Comparison of ENCODE assay signal across 11 cellular contexts in the genomic region with DNA sequence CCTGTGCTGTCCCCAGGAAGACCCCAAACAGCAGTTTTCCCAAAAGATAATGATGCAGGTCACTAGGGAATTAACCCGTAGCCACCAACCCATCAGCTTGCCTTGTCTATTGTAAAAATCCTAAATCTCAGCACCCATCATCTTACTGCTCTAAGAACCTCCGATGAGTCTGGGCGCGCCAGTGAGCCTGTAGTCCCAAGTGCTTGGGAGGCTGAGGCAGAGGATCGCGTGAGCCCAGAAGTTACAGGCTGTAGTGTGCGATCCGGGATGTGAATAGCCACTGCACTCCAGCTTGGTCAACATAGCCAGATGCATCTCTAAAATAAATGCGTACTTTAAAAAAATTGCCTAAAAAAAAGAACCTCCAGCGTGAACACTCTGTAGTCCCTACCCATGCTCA. TPM values are rescaled to one million over a fixed set of nuclear protein-coding genes. Genes with fewer than 3 reads are reported as not detected.
DNase-seq lines count a peak whose midpoint lies in the region; ATAC-seq, FAIRE-seq and TF ChIP-seq lines count a peak whose summit lies in the region.
"Had no signal": no experiment of that assay in that cellular context is flagged by ENCODE, and none has a peak within 500 bp of the region (broad histone marks: within the 10 kb centered on the region; RNA-seq: fewer than 3 reads in every experiment).

No MANE protein-coding gene starts in this region.

- peak overlapping the region; percentile 99 for H3K4me2 ChIP-seq in parathyroid adenoma (ENCODE audit: low read length)

- peak overlapping the region; percentile 92 for H2AFZ ChIP-seq in parathyroid adenoma

- no peaks in the 10 kb centered on the region for H3K27me3 ChIP-seq in Caco-2 (replicated peaks; ENCODE audit: control insufficient read depth, insufficient read depth, low read length)
- no peaks in the 10 kb centered on the region for H3K27me3 ChIP-seq in right cardiac atrium (ENCODE audit: control insufficient read depth, insufficient read depth)
- H3K27me3 ChIP-seq in parathyroid adenoma (ENCODE audit: control insufficient read depth, insufficient read depth, low read length): no peaks in the 10 kb centered on the region
- no peaks in the 10 kb centered on the region for H3K27me3 ChIP-seq in small intestine (ENCODE audit: control insufficient read depth in 2 of 2, insufficient read depth in 2 of 2, low read length in 2 of 2)

- peaks cover 9% of the 10 kb centered on the region for H3K4me1 Mint-ChIP-seq in Caco-2 (ENCODE audit: low read depth, unreplicated experiment)
- peaks cover 5% of the 10 kb centered on the region for H3K4me1 Mint-ChIP-seq in activated CD4-positive, alpha-beta memory T cell treated with anti-CD3 and anti-CD28 coated beads for 36 hours (ENCODE audit: low read depth)

- H3K27ac ChIP-seq in right cardiac atrium (ENCODE audit: low read length): no peak overlapping the region
- peak overlapping the region; percentile 75 for H3K27ac ChIP-seq in parathyroid adenoma
- no peak overlapping the region for H3K27ac ChIP-seq in small intestine (ENCODE audit: low read depth in 1 of 2, low read length in 1 of 2)

- POLR2A ChIA-PET in Caco-2 (lab: Charles Lee): interaction anchor here (0.6 kb wide), 1 partner anchor 211 kb away, joined by 3 read pairs; no protein-coding TSS in a partner anchor
- POLR2A ChIA-PET in activated CD4-positive, alpha-beta memory T cell treated with anti-CD3 and anti-CD28 coated beads for 36 hours (lab: Charles Lee): no interaction called here

- peak overlapping the region; percentile 78 for H3K4me3 Mint-ChIP-seq in Caco-2 (ENCODE audit: unreplicated experiment)
- H3K4me3 Mint-ChIP-seq in activated CD4-positive, alpha-beta memory T cell treated with anti-CD3 and anti-CD28 coated beads for 36 hours: peak overlapping the region; percentile 49

- peaks cover 7% of the 10 kb centered on the region for H3K36me3 Mint-ChIP-seq in Caco-2 (ENCODE audit: insufficient read depth, unreplicated experiment)
- H3K36me3 Mint-ChIP-seq in activated CD4-positive, alpha-beta memory T cell treated with anti-CD3 and anti-CD28 coated beads for 36 hours: no peaks in the 10 kb centered on the region

- CTCF ChIA-PET in Caco-2 (lab: Charles Lee): interaction anchor here (1.1 to 1.6 kb wide), 2 partner anchors 31 to 47 kb away, joined by 4 to 5 read pairs; no protein-coding TSS in a partner anchor
- CTCF ChIA-PET in activated CD4-positive, alpha-beta memory T cell treated with anti-CD3 and anti-CD28 coated beads for 36 hours (lab: Charles Lee): no interaction called here

- peak in 1 of 2 experiments; percentile 6 for DNase-seq in Caco-2
- DNase-seq in activated CD4-positive, alpha-beta memory T cell treated with anti-CD3 and anti-CD28 coated beads for 36 hours: no peak
- peak in 1 of 3 donors; percentile 36 for DNase-seq in right cardiac atrium
- DNase-seq in EL: no peak
- DNase-seq in small intestine: no peak
- no peak for DNase-seq in activated CD4-positive, CD25-positive, alpha-beta regulatory T cell (lab: John Stamatoyannopoulos, UW)
- no peak for DNase-seq in NCI-H69 (lab: John Stamatoyannopoulos, UW)
- DNase-seq: NCI-H774; stimulated activated CD4-positive, alpha-beta T cell treated with anti-CD3 and anti-CD28 coated beads, Interleukin-12 subunit alpha, Interleukin-12 subunit beta, amount 100 ng/mL, for 4 hours; T-helper 9 cell had no signal

- peak; percentile 6 to 33 for ATAC-seq in right cardiac atrium

- TF ChIP-seq CTCF in Caco-2 (IDR thresholded peaks at IDR 0.05; ENCODE audit: insufficient read depth in 1 of 2, low read depth in 1 of 2, low read length in 1 of 2, severe bottlenecking in 1 of 2, unreplicated experiment in 1 of 2) (no peak), parathyroid adenoma (IDR thresholded peaks at IDR 0.05) (no peak)

- H3K79me2 ChIP-seq in parathyroid adenoma: peaks cover 9% of the 10 kb centered on the region

- 78% methylated on average over 10 of the region's 10 CpGs for WGBS in right cardiac atrium
- 88 to 96% (median 93%) methylated on average over 10 of the region's 10 CpGs for WGBS in small intestine, 3 donors

- no peaks in the 10 kb centered on the region for H3K9me3 ChIP-seq in Caco-2
- no peaks in the 10 kb centered on the region for H3K9me3 ChIP-seq in right cardiac atrium (ENCODE audit: control insufficient read depth, low read length)
- no peaks in the 10 kb centered on the region for H3K9me3 ChIP-seq in parathyroid adenoma (ENCODE audit: control insufficient read depth, low read length)
- H3K9me3 ChIP-seq in small intestine (ENCODE audit: control insufficient read depth, low read depth): no peaks in the 10 kb centered on the region

- no peaks in the 10 kb centered on the region for H3K36me3 ChIP-seq in Caco-2 (ENCODE audit: control insufficient read depth, insufficient read depth, low read length)
- H3K36me3 ChIP-seq in parathyroid adenoma (ENCODE audit: control insufficient read depth, insufficient read depth, low read length): no peaks in the 10 kb centered on the region
- H3K36me3 ChIP-seq in small intestine (ENCODE audit: control insufficient read depth in 2 of 2, insufficient read depth in 2 of 2, low read length in 2 of 2): no peaks in the 10 kb centered on the region

- peak overlapping the region; percentile 40 for H3K27ac Mint-ChIP-seq in Caco-2 (ENCODE audit: unreplicated experiment)
- no peak overlapping the region for H3K27ac Mint-ChIP-seq in activated CD4-positive, alpha-beta memory T cell treated with anti-CD3 and anti-CD28 coated beads for 36 hours

- no peaks in the 10 kb centered on the region for H3K9me3 Mint-ChIP-seq in Caco-2 (ENCODE audit: unreplicated experiment)
- H3K9me3 Mint-ChIP-seq in activated CD4-positive, alpha-beta memory T cell treated with anti-CD3 and anti-CD28 coated beads for 36 hours: no peaks in the 10 kb centered on the region

- no TSS peak for BruUV-seq in Caco-2 (replicated peaks; lab: Mats Ljungman, UMichigan)

- no peak for FAIRE-seq in small intestine (lab: Jason Lieb, UNC)

- intact Hi-C loops in Caco-2 (cut with micrococcal nuclease; ENCODE audit: unreplicated experiment): no loop called here
- intact Hi-C loops in activated CD4-positive, alpha-beta memory T cell treated with anti-CD3 and anti-CD28 coated beads for 36 hours (cut with micrococcal nuclease): no loop called here
- intact Hi-C loops in right cardiac atrium (cut with DNase I): no loop called here

- H3K9ac ChIP-seq in parathyroid adenoma: peak overlapping the region; percentile 79

- H3K27me3 Mint-ChIP-seq in Caco-2 (ENCODE audit: insufficient read depth, unreplicated experiment): no peaks in the 10 kb centered on the region
- peaks cover 17% of the 10 kb centered on the region for H3K27me3 Mint-ChIP-seq in activated CD4-positive, alpha-beta memory T cell treated with anti-CD3 and anti-CD28 coated beads for 36 hours

- H3K4me3 ChIP-seq in Caco-2 (ENCODE audit: low read depth, low read length) (peak overlapping the region; percentile 50), right cardiac atrium (ENCODE audit: low read length) (peak overlapping the region; percentile 32), parathyroid adenoma (ENCODE audit: low read depth, low read length) (peak overlapping the region; percentile 64), small intestine (ENCODE audit: low read depth in 1 of 2, low read length in 2 of 2) (no peak overlapping the region)

- H3K4me1 ChIP-seq in Caco-2 (peaks cover 6% of the 10 kb centered on the region; the same call in 1 of the 2 replicates), right cardiac atrium (ENCODE audit: control insufficient read depth, insufficient read depth, low read length) (no peaks in the 10 kb centered on the region), parathyroid adenoma (no peaks in the 10 kb centered on the region), small intestine (ENCODE audit: control insufficient read depth in 2 of 2, insufficient read depth in 1 of 2, low read depth in 1 of 2, low read length in 1 of 2) (no peaks in the 10 kb centered on the region)

RNA-seq across cellular contexts. Expression of a gene that starts 1.0 kb away (rescaled TPM):
- total RNA-seq in Caco-2 (2022) (6.4 and 8.6 TPM in 2 replicates), right cardiac atrium (10 to 100 TPM in 3 of 4 donors, 1 to 10 TPM in 1; 10.0 to 17.5 (median 14.1) TPM)
- total RNA-seq in activated CD4-positive, alpha-beta memory T cell treated with anti-CD3 and anti-CD28 coated beads for 36 hours: under 1 TPM; 0.59 to 0.85 TPM
- polyA plus RNA-seq in right cardiac atrium (35.2 TPM), small intestine (1 to 10 TPM; 1.6 to 4.2 (median 3.1) TPM)

RNA-seq across cellular contexts. Expression of a gene that starts 16.2 kb away (rescaled TPM):
- 12.3 and 12.6 TPM in 2 replicates for total RNA-seq in Caco-2 (2022)
- total RNA-seq in activated CD4-positive, alpha-beta memory T cell treated with anti-CD3 and anti-CD28 coated beads for 36 hours: 1 to 10 TPM; 5.0 to 5.9 TPM
- total RNA-seq in right cardiac atrium: 10 to 100 TPM; 17.7 to 25.8 (median 20.4) TPM
- polyA plus RNA-seq in right cardiac atrium: 24.4 TPM
- polyA plus RNA-seq in small intestine: 10 to 100 TPM; 38.9 to 49.4 (median 39.9) TPM

RNA-seq across cellular contexts. Expression of a gene that starts 33.0 kb away (rescaled TPM):
- total RNA-seq in Caco-2 (2022) (not detected in 2 replicates), right cardiac atrium (not detected)
- total RNA-seq in activated CD4-positive, alpha-beta memory T cell treated with anti-CD3 and anti-CD28 coated beads for 36 hours: not detected
- polyA plus RNA-seq in right cardiac atrium (0.11 TPM), small intestine (10 to 100 TPM in 1 of 3 donors, 1 to 10 TPM in 1, under 1 TPM in 1; 0.10 to 13.4 (median 3.0) TPM)

RNA-seq across cellular contexts. Expression of a gene that starts 47.9 kb away (rescaled TPM):
- 14.1 and 16.1 TPM in 2 replicates for total RNA-seq in Caco-2 (2022)
- total RNA-seq in activated CD4-positive, alpha-beta memory T cell treated with anti-CD3 and anti-CD28 coated beads for 36 hours: 1 to 10 TPM; 4.0 to 4.2 TPM
- total RNA-seq in right cardiac atrium: 1 to 10 TPM; 3.6 to 4.6 (median 3.8) TPM
- polyA plus RNA-seq in right cardiac atrium: 1.4 TPM
- polyA plus RNA-seq in small intestine: 1 to 10 TPM in 2 of 3 donors, under 1 TPM in 1; 0.45 to 3.3 (median 1.1) TPM

Comparison
In these comparisons a context has a peak if more than half of its experiments do, and no peak if none do; other contexts are left out.
1. H3K4me3 ChIP-seq: peak in Caco-2 (single experiment), right cardiac atrium (single experiment) and parathyroid adenoma (single experiment); none in small intestine (0 of 2).